In the genomic region with DNA sequence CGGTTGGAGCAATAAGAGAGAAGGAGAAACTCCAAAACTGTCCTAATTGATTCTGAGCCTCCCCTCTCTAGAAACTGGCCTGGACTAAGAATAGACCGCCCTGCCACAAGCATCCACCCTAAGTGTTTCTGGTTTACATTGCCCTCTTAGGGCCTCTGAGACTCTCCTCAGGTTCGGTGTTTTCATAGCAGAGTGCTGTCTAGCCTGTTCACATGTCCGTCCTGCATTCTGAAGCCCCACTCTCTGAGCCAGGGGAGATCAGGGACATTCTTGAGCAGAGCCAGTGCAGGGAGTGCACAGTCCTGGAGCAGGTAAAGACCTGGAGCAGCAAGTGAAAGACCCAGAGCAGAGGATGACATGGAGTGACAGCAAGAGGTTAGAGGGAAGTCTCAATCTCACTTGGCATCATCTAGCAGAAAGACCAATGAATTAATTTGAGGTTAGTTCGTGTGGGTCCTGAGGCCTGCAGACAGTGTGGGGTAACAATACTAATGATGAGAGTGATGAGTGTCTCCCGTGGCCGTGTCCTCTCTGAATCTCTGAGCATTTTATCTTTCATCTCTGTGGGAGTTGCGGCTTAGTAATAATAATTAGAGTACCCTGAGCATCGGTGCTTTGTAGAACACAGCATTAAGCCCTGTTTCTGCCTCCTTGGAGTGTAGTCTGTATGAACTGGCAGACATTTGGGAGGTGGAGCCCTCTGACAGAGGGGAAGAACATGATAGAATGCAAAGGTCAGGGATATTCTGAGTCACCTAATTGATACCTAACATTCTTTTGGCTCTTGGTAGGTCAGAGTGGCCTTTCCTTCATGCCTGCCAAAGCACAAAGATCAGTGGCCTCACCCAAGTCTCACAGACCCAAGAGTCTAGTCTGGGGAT, we compare ENCODE assay signal across 1 cellular context.
TF ChIP-seq lines count a peak whose summit lies in the region.

No MANE protein-coding gene starts in this region.

TF ChIP-seq in WTC11, 78 proteins besides CTCF, POLR2A, EP300 and RAD21 (continued from another document):
- TF ChIP-seq, protein P1, sequence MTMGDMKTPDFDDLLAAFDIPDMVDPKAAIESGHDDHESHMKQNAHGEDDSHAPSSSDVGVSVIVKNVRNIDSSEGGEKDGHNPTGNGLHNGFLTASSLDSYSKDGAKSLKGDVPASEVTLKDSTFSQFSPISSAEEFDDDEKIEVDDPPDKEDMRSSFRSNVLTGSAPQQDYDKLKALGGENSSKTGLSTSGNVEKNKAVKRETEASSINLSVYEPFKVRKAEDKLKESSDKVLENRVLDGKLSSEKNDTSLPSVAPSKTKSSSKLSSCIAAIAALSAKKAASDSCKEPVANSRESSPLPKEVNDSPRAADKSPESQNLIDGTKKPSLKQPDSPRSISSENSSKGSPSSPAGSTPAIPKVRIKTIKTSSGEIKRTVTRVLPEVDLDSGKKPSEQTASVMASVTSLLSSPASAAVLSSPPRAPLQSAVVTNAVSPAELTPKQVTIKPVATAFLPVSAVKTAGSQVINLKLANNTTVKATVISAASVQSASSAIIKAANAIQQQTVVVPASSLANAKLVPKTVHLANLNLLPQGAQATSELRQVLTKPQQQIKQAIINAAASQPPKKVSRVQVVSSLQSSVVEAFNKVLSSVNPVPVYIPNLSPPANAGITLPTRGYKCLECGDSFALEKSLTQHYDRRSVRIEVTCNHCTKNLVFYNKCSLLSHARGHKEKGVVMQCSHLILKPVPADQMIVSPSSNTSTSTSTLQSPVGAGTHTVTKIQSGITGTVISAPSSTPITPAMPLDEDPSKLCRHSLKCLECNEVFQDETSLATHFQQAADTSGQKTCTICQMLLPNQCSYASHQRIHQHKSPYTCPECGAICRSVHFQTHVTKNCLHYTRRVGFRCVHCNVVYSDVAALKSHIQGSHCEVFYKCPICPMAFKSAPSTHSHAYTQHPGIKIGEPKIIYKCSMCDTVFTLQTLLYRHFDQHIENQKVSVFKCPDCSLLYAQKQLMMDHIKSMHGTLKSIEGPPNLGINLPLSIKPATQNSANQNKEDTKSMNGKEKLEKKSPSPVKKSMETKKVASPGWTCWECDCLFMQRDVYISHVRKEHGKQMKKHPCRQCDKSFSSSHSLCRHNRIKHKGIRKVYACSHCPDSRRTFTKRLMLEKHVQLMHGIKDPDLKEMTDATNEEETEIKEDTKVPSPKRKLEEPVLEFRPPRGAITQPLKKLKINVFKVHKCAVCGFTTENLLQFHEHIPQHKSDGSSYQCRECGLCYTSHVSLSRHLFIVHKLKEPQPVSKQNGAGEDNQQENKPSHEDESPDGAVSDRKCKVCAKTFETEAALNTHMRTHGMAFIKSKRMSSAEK (CRISPR knock-in tag; IDR thresholded peaks at IDR 0.05; ENCODE audit: borderline replicate concordance) = no peak
- no peak for TF ChIP-seq ZNF671 (CRISPR knock-in tag; IDR thresholded peaks at IDR 0.05)
